19 cellular contexts compared by ENCODE assay signal in genomic region chr13:104823709-104824108, GRCh38.
"Had no signal": no experiment of that assay in that cellular context is flagged by ENCODE, and none has a peak within 500 bp of the region (broad histone marks: within the 10 kb centered on the region; RNA-seq: fewer than 3 reads in every experiment).

No MANE protein-coding gene starts in this region.

- H3K4me2 ChIP-seq: SK-N-SH had no signal

- H3K9me2 ChIP-seq: SK-N-SH had no signal

- DNase-seq: Karpas-422, KBM-7, MG63, NCI-H1092, NCI-H1436, NCI-H187, NCI-H2029, NCI-H2081 treated with DMSO at 0.1 percent for 48 hours, NCI-H2171, NCI-H226, NCI-H446, NCI-H510A, NCI-H524 treated with DMSO at 0.1 percent for 48 hours, NCI-H69, NCI-H774, Peyer's patch, SHP77, SK-N-SH, SW 1271 had no signal

- H3K27me3 ChIP-seq: MG63, Peyer's patch had no signal

- H3K27ac ChIP-seq: Peyer's patch had no signal

- H3K36me3 ChIP-seq: MG63, Peyer's patch had no signal

- H3K9me3 ChIP-seq: MG63, Peyer's patch, SK-N-SH had no signal

- H3K4me1 ChIP-seq: Peyer's patch had no signal

- H3K4me3 ChIP-seq: MG63, Peyer's patch had no signal
